16 cellular contexts compared by ENCODE assay signal in the genomic region with DNA sequence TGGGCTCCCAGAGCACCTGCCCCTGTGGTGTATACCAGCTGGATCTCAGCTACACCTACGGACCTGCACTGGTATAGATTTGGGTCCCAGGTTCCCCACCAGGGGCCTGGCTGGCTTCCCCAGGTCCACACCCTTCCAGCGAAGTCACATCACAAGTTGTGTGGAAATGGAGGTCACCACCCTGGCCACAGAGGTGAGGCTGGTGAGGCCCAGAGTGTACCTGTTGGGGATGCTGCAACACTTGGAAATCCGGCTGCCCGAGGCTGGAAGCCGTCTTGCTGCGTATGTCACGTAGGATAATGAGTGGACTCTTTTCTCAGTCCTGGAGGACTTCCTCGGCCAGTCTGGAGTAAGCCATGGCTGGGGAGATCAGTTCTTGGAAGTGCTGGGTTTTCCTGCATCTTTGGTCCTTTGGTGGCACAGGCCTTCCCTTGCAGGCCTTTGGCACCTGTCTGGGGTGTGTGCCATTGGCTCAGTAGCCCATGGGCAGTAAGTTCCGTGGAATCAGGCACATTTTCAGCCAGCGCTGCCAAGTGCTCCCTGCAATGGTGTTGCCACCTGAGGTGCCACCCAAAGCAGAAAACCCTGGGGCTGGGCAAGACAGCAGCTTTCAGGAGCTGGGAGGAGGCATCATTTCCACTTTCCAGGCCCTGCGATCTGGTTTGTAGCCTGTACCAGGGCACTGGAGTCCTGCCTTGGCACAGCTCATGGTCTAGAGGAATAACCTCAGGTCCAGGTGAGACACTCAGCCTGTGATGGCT.
DNase-seq lines count a peak whose midpoint lies in the region; FAIRE-seq and TF ChIP-seq lines count a peak whose summit lies in the region.
"Had no signal": no experiment of that assay in that cellular context is flagged by ENCODE, and none has a peak within 500 bp of the region (broad histone marks: within the 10 kb centered on the region; RNA-seq: fewer than 3 reads in every experiment).

No MANE protein-coding gene starts in this region.

- no peaks in the 10 kb centered on the region for H3K36me3 ChIP-seq in mesenchymal stem cell (ENCODE audit: control insufficient read depth in 1 of 2, insufficient read depth in 2 of 2, low read depth in 1 of 2, low read length in 2 of 2)
- no peaks in the 10 kb centered on the region for H3K36me3 ChIP-seq in PC-9 (ENCODE audit: low read depth)
- H3K36me3 ChIP-seq: thyroid gland had no signal

- DNase-seq in RWPE1 (ENCODE audit: low spot score), result no peak
- peak; percentile 13 for DNase-seq in epidermal melanocyte (ENCODE audit: insufficient read length, low spot score)
- no peak for DNase-seq in mesenchymal stem cell
- DNase-seq in substantia nigra (lab: John Stamatoyannopoulos, UW), result no peak
- DNase-seq in HUDEP-2 (lab: John Stamatoyannopoulos, UW; ENCODE audit: unreplicated experiment in 76 of 76), result no peak
- no peak for DNase-seq in PC-9
- DNase-seq in H54 (ENCODE audit: insufficient read length, low spot score), result no peak
- no peak for DNase-seq in activated gamma-delta T cell (lab: John Stamatoyannopoulos, UW)
- DNase-seq: activated CD4-positive, alpha-beta T cell treated with anti-CD3 and anti-CD28 coated beads for 48 hours; activated naive CD8-positive, alpha-beta T cell treated with anti-CD3 and anti-CD28 coated beads, Interleukin-2, amount 10 ng/mL, durations not matched to agents 7 days and 5 days; activated T-cell treated with anti-CD3 and anti-CD28 coated beads, Interleukin-2, amount 50 U/mL, for 24 hours; cortex of kidney; NCI-H226; thyroid gland had no signal

- H3K23ac ChIP-seq in mesenchymal stem cell (ENCODE audit: low read length in 2 of 2), result no peak overlapping the region

- no peak overlapping the region for H2BK5ac ChIP-seq in mesenchymal stem cell (ENCODE audit: low read depth, low read length, poor library complexity, severe bottlenecking)

- intact Hi-C loops in PC-9 (cut with micrococcal nuclease; ENCODE audit: unreplicated experiment), result no loop called here

- H2AFZ ChIP-seq in mesenchymal stem cell (ENCODE audit: low read depth, low read length) (no peak overlapping the region), PC-9 (no peak overlapping the region)

- H4K20me1 ChIP-seq in PC-9 (ENCODE audit: insufficient read depth), result no peaks in the 10 kb centered on the region

- no peak overlapping the region for H4K8ac ChIP-seq in mesenchymal stem cell (ENCODE audit: low read length)

- 97% methylated on average over 11 of the region's 11 CpGs for WGBS in mesenchymal stem cell

- H3K27me3 ChIP-seq in mesenchymal stem cell (ENCODE audit: control insufficient read depth in 1 of 2, insufficient read depth in 1 of 2, low read length in 2 of 2) (peaks cover 0 to 21% of the 10 kb centered on the region in 2 experiments), PC-9 (ENCODE audit: insufficient read depth, low read depth) (no peaks in the 10 kb centered on the region)
- H3K27me3 ChIP-seq: thyroid gland had no signal

- H3K4ac ChIP-seq in mesenchymal stem cell (ENCODE audit: low read depth in 1 of 2, low read length in 2 of 2), result peak overlapping the region; percentile 7 to 26

- FAIRE-seq in H54 (lab: Jason Lieb, UNC), result no peak
- FAIRE-seq: G401.6, GM12892 had no signal

- TF ChIP-seq POLR2A in H54 (IDR thresholded peaks at IDR 0.05; ENCODE audit: low read depth, low read length), result no peak

- no peaks in the 10 kb centered on the region for H3K79me1 ChIP-seq in mesenchymal stem cell (replicated peaks; ENCODE audit: low read length, poor library complexity, severe bottlenecking)

- H3K4me1 ChIP-seq in mesenchymal stem cell (ENCODE audit: control insufficient read depth, insufficient read depth, low read depth, low read length) (peaks cover 5% of the 10 kb centered on the region), PC-9 (replicated peaks; ENCODE audit: insufficient read depth) (no peaks in the 10 kb centered on the region)

- peak overlapping the region; percentile 59 for H3K9ac ChIP-seq in mesenchymal stem cell (ENCODE audit: low read length)

- H3K4me3 ChIP-seq in mesenchymal stem cell (ENCODE audit: insufficient read depth in 1 of 2, low read depth in 1 of 2, low read length in 2 of 2), result no peak overlapping the region
- H3K4me3 ChIP-seq in PC-9, result no peak overlapping the region
- H3K4me3 ChIP-seq: thyroid gland had no signal

- BruUV-seq in PC-9 (replicated peaks; lab: Mats Ljungman, UMichigan), result no TSS peak

- CTCF ChIA-PET in RWPE1 (lab: Yijun Ruan, JAX) (interaction anchor here (0.7 kb wide), 1 partner anchor 295 kb away, joined by 3 read pairs; no protein-coding TSS in a partner anchor), PC-9 (lab: Charles Lee) (no interaction called here)

- H3K18ac ChIP-seq in mesenchymal stem cell (ENCODE audit: low read depth in 1 of 2, low read length in 2 of 2), result peak overlapping the region in 1 of 2 experiments; percentile 50

- H2BK120ac ChIP-seq in mesenchymal stem cell (ENCODE audit: low read depth, low read length), result no peak overlapping the region

- POLR2A ChIA-PET in RWPE1 (lab: Yijun Ruan, JAX; ENCODE audit: low non-redundant PET) (no interaction called here), PC-9 (lab: Charles Lee; ENCODE audit: unreplicated experiment) (no interaction called here)

- TF ChIP-seq CTCF in RWPE1 (conservative IDR thresholded peaks at IDR 0.05; ENCODE audit: low read depth) (no peak), PC-9 (conservative IDR thresholded peaks at IDR 0.05) (no peak)

- H2BK12ac ChIP-seq in mesenchymal stem cell (ENCODE audit: low read length in 2 of 2), result peak overlapping the region; percentile 23 to 38

- H4K91ac ChIP-seq in mesenchymal stem cell (ENCODE audit: low read length), result peak overlapping the region; percentile 14

- H3K4me2 ChIP-seq in mesenchymal stem cell (ENCODE audit: low read length, poor library complexity, severe bottlenecking) (no peak overlapping the region), PC-9 (no peak overlapping the region)

- no peak overlapping the region for H2AK5ac ChIP-seq in mesenchymal stem cell (ENCODE audit: low read length, severe bottlenecking)

- H3K9me3 ChIP-seq in mesenchymal stem cell (ENCODE audit: control insufficient read depth, low read length) (no peaks in the 10 kb centered on the region), PC-9 (ENCODE audit: insufficient read depth, low read depth) (no peaks in the 10 kb centered on the region)
- H3K9me3 ChIP-seq: thyroid gland had no signal

- no peaks in the 10 kb centered on the region for H3K9me2 ChIP-seq in PC-9 (ENCODE audit: insufficient read depth)

- peak overlapping the region; percentile 70 for H3K27ac ChIP-seq in RWPE1
- H3K27ac ChIP-seq in mesenchymal stem cell (ENCODE audit: low read length, poor library complexity, severe bottlenecking), result no peak overlapping the region
- H3K27ac ChIP-seq in substantia nigra (ENCODE audit: low read depth, low read length, poor library complexity, severe bottlenecking), result peak overlapping the region; percentile 62
- H3K27ac ChIP-seq in PC-9, result no peak overlapping the region

- H3K79me2 ChIP-seq in PC-9 (ENCODE audit: low read depth), result no peaks in the 10 kb centered on the region

- H3F3A ChIP-seq in PC-9 (ENCODE audit: insufficient read depth, low read depth), result no peaks in the 10 kb centered on the region

- H3K14ac ChIP-seq in mesenchymal stem cell (ENCODE audit: low read length in 2 of 2), result peak overlapping the region in 1 of 2 experiments; percentile 41

- H2BK15ac ChIP-seq in mesenchymal stem cell (ENCODE audit: low read depth, poor library complexity, severe bottlenecking), result no peak overlapping the region

Comparison
In these comparisons a context has a peak if more than half of its experiments do, and no peak if none do; other contexts are left out.
1. H3K27ac ChIP-seq: peak in RWPE1 (single experiment) and substantia nigra (single experiment); none in mesenchymal stem cell (single experiment) and PC-9 (single experiment).